In the genomic region with DNA sequence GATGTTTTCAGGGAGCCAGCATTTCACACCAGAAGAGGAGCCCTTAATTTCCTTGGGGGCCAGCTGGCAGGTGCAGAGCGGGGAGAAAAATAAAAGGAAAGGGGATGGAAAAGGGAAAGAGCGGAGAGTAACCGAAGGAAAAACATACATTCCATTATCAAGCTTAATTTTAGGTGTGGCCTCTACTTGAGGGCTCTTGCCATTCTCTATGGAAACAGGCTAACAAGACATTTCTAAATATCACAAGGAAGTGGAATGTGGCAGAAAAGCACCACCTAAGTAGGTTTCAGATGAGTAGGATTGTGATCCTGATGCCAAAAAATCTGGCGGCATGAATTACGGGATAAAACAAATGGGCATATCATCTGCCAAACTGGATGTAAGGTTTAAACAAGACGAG, we compare ENCODE assay signal across 1 cellular context.
TF ChIP-seq lines count a peak whose summit lies in the region.

No MANE protein-coding gene starts in this region.

TF ChIP-seq in HepG2, 621 proteins besides CTCF, POLR2A, EP300 and RAD21:
- TF ChIP-seq, protein P1, sequence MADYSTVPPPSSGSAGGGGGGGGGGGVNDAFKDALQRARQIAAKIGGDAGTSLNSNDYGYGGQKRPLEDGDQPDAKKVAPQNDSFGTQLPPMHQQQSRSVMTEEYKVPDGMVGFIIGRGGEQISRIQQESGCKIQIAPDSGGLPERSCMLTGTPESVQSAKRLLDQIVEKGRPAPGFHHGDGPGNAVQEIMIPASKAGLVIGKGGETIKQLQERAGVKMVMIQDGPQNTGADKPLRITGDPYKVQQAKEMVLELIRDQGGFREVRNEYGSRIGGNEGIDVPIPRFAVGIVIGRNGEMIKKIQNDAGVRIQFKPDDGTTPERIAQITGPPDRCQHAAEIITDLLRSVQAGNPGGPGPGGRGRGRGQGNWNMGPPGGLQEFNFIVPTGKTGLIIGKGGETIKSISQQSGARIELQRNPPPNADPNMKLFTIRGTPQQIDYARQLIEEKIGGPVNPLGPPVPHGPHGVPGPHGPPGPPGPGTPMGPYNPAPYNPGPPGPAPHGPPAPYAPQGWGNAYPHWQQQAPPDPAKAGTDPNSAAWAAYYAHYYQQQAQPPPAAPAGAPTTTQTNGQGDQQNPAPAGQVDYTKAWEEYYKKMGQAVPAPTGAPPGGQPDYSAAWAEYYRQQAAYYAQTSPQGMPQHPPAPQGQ (CRISPR knock-in tag; IDR thresholded peaks at IDR 0.05; ENCODE audit: borderline replicate concordance), result no peak
- TF ChIP-seq, protein P2, sequence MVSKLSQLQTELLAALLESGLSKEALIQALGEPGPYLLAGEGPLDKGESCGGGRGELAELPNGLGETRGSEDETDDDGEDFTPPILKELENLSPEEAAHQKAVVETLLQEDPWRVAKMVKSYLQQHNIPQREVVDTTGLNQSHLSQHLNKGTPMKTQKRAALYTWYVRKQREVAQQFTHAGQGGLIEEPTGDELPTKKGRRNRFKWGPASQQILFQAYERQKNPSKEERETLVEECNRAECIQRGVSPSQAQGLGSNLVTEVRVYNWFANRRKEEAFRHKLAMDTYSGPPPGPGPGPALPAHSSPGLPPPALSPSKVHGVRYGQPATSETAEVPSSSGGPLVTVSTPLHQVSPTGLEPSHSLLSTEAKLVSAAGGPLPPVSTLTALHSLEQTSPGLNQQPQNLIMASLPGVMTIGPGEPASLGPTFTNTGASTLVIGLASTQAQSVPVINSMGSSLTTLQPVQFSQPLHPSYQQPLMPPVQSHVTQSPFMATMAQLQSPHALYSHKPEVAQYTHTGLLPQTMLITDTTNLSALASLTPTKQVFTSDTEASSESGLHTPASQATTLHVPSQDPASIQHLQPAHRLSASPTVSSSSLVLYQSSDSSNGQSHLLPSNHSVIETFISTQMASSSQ (IDR thresholded peaks at IDR 0.05; ENCODE audit: low read depth), result no peak
- TF ChIP-seq, protein P2 (CRISPR knock-in tag; IDR thresholded peaks at IDR 0.05; ENCODE audit: borderline replicate concordance), result no peak
- no peak for TF ChIP-seq PCBP1 (IDR thresholded peaks at IDR 0.05; ENCODE audit: borderline replicate concordance, low read depth, low read length)
- TF ChIP-seq MATR3 (CRISPR knock-in tag; IDR thresholded peaks at IDR 0.05), result no peak
- TF ChIP-seq ATF7-NPFF (CRISPR knock-in tag; IDR thresholded peaks at IDR 0.05; ENCODE audit: low read depth), result no peak
- no peak for TF ChIP-seq STAG1 (CRISPR knock-in tag; IDR thresholded peaks at IDR 0.05)
- no peak for TF ChIP-seq ZNF567 (CRISPR knock-in tag; IDR thresholded peaks at IDR 0.05; ENCODE audit: borderline replicate concordance)
- TF ChIP-seq ZSCAN30 (CRISPR knock-in tag; IDR thresholded peaks at IDR 0.05), result no peak
- TF ChIP-seq, protein P3, sequence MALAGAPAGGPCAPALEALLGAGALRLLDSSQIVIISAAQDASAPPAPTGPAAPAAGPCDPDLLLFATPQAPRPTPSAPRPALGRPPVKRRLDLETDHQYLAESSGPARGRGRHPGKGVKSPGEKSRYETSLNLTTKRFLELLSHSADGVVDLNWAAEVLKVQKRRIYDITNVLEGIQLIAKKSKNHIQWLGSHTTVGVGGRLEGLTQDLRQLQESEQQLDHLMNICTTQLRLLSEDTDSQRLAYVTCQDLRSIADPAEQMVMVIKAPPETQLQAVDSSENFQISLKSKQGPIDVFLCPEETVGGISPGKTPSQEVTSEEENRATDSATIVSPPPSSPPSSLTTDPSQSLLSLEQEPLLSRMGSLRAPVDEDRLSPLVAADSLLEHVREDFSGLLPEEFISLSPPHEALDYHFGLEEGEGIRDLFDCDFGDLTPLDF (CRISPR knock-in tag; IDR thresholded peaks at IDR 0.05), result no peak
- no peak for TF ChIP-seq ZSCAN21 (CRISPR knock-in tag; IDR thresholded peaks at IDR 0.05; ENCODE audit: borderline replicate concordance)
- TF ChIP-seq, protein P4, sequence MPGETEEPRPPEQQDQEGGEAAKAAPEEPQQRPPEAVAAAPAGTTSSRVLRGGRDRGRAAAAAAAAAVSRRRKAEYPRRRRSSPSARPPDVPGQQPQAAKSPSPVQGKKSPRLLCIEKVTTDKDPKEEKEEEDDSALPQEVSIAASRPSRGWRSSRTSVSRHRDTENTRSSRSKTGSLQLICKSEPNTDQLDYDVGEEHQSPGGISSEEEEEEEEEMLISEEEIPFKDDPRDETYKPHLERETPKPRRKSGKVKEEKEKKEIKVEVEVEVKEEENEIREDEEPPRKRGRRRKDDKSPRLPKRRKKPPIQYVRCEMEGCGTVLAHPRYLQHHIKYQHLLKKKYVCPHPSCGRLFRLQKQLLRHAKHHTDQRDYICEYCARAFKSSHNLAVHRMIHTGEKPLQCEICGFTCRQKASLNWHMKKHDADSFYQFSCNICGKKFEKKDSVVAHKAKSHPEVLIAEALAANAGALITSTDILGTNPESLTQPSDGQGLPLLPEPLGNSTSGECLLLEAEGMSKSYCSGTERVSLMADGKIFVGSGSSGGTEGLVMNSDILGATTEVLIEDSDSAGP (CRISPR knock-in tag; IDR thresholded peaks at IDR 0.05; ENCODE audit: borderline replicate concordance), result no peak
- no peak for TF ChIP-seq ZNF557 (CRISPR knock-in tag; IDR thresholded peaks at IDR 0.05)
- TF ChIP-seq SP1 (IDR thresholded peaks at IDR 0.05), result no peak
- TF ChIP-seq SP1 (CRISPR knock-in tag; IDR thresholded peaks at IDR 0.05), result no peak
- TF ChIP-seq ZNF605 (CRISPR knock-in tag; IDR thresholded peaks at IDR 0.05), result no peak
TF ChIP-seq in HepG2: peak in this region for 0.
